ENCODE assay signal across 13 cellular contexts in the genomic region with DNA sequence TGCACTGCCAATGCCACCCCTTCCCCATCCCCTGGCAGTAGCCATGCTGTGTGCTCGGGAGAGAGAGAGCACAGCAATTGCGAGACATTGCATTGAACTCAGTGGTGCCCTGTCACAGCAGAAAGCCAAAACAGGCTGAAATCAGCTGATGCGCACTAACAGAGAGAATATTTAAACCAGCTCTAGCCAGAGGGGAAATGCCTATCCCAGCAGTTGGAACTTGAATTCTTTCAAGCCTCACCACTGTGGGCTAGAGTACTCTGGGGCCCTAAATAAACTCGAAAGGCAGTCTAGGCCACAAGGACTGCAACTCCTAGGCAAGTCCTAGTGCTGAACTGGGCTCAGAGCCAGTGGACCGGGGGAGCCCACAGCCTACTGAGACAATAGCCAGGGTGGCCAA.
"Had no signal": no experiment of that assay in that cellular context is flagged by ENCODE, and none has a peak within 500 bp of the region (broad histone marks: within the 10 kb centered on the region; RNA-seq: fewer than 3 reads in every experiment).

No MANE protein-coding gene starts in this region.

- H3K27me3 ChIP-seq: ovary, upper lobe of left lung had no signal

- ATAC-seq: activated CD8-positive, alpha-beta memory T cell treated with anti-CD3 and anti-CD28 coated beads, Interleukin-2, amount 10 ng/mL, durations not matched to agents 7 days and 5 days; esophagus mucosa had no signal

- H3K9me3 ChIP-seq: ovary, upper lobe of left lung had no signal

- H3K4me1 ChIP-seq: upper lobe of left lung had no signal

- H3K27ac ChIP-seq: dorsolateral prefrontal cortex, ovary, skin epidermis, upper lobe of left lung had no signal

- H3K4me3 ChIP-seq: dorsolateral prefrontal cortex, ovary, skin epidermis, upper lobe of left lung had no signal

- DNase-seq: activated CD4-positive, alpha-beta T cell treated with anti-CD3 and anti-CD28 coated beads for 1 hour; activated CD4-positive, alpha-beta T cell treated with anti-CD3 and anti-CD28 coated beads, Interleukin-2, amount 50 U/mL, for 48 hours; activated CD8-positive, alpha-beta memory T cell treated with anti-CD3 and anti-CD28 coated beads, Interleukin-2, amount 10 ng/mL, durations not matched to agents 7 days and 5 days; activated gamma-delta T cell; activated T-cell treated with anti-CD3 and anti-CD28 coated beads, Interleukin-2, amount 50 U/mL, for 24 hours; cerebellar nuclear complex; dorsolateral prefrontal cortex; ovary; stimulated activated CD4-positive, alpha-beta T cell treated with anti-CD3 and anti-CD28 coated beads, Interleukin-4, amount 100 ng/mL, for 4 hours; T-helper 9 cell; upper lobe of left lung had no signal

- H3K36me3 ChIP-seq: ovary, upper lobe of left lung had no signal
